ENCODE assay signal across 31 cellular contexts in genomic region chr2:167013227-167013626, GRCh38.
"Had no signal": no experiment of that assay in that cellular context is flagged by ENCODE, and none has a peak within 500 bp of the region (broad histone marks: within the 10 kb centered on the region; RNA-seq: fewer than 3 reads in every experiment).

No MANE protein-coding gene starts in this region.

- H3K27me3 Mint-ChIP-seq: activated CD4-positive, alpha-beta T cell treated with anti-CD3 and anti-CD28 coated beads for 36 hours; activated naive CD8-positive, alpha-beta T cell; dendritic cell treated with granulocyte-macrophage colony-stimulating factor and Interleukin-4, amounts not matched to agents 40 ng/mL and 50 ng/mL, for 4 days; progenitor cell of endocrine pancreas; stimulated activated naive CD8-positive, alpha-beta T cell treated with anti-CD3 and anti-CD28 coated beads, Interleukin-15, Interleukin-2, amounts not matched to agents 100 ng/mL and 50 ng/mL, for 24 hours had no signal

- H3K27me3 ChIP-seq: esophagus muscularis mucosa, gastrocnemius medialis, ovary had no signal

- H3K27ac ChIP-seq: esophagus muscularis mucosa, gastrocnemius medialis, ovary, thoracic aorta had no signal

- FAIRE-seq: keratinocyte, small intestine, urothelium cell line had no signal

- H3K9me3 Mint-ChIP-seq: endodermal cell; stimulated activated naive CD8-positive, alpha-beta T cell treated with anti-CD3 and anti-CD28 coated beads, Interleukin-15, Interleukin-2, amounts not matched to agents 100 ng/mL and 50 ng/mL, for 24 hours had no signal

- H3K9me3 ChIP-seq: esophagus muscularis mucosa, gastrocnemius medialis, ovary, thoracic aorta had no signal

- H3K4me1 Mint-ChIP-seq: activated CD4-positive, alpha-beta T cell treated with anti-CD3 and anti-CD28 coated beads for 36 hours; endodermal cell; nephron; stimulated activated effector memory CD8-positive, alpha-beta T cell treated with anti-CD3 and anti-CD28 coated beads, Interleukin-12 subunit alpha, Interleukin-12 subunit beta, amount 100 ng/mL, for 72 hours had no signal

- DNase-seq: activated CD4-positive, alpha-beta T cell treated with anti-CD3 and anti-CD28 coated beads for 36 hours; activated CD4-positive, alpha-beta T cell treated with anti-CD3 and anti-CD28 coated beads, Interleukin-2, amount 50 U/mL, for 4 hours; activated CD4-positive, CD25-positive, alpha-beta regulatory T cell; activated effector memory CD4-positive, alpha-beta T cell treated with Interleukin-2 at 50 U/mL for 16 hours; activated naive CD4-positive, alpha-beta T cell treated with Interleukin-2 at 50 U/mL for 16 hours; activated T-cell treated with anti-CD3 and anti-CD28 coated beads for 4 hours; activated T-cell treated with anti-CD3 and anti-CD28 coated beads, Interleukin-2, amount 50 U/mL, for 72 hours; aorta; central memory CD4-positive, alpha-beta T cell; endodermal cell; gastrocnemius medialis; glutamatergic neuron; left cardiac atrium; left ventricle myocardium superior; ovary; retina; small intestine; stimulated activated CD4-positive, alpha-beta T cell treated with anti-CD3 and anti-CD28 coated beads, Interleukin-4, amount 100 ng/mL, for 24 hours; T-helper 1 cell; trophoblast cell had no signal

- H3K36me3 ChIP-seq: esophagus muscularis mucosa, gastrocnemius medialis, ovary, thoracic aorta had no signal

- H3K4me3 Mint-ChIP-seq: activated CD4-positive, alpha-beta T cell treated with anti-CD3 and anti-CD28 coated beads for 36 hours; activated naive CD8-positive, alpha-beta T cell; activated T-cell treated with anti-CD3 and anti-CD28 coated beads, Interleukin-2, amount 50 U/mL, for 72 hours; dendritic cell treated with granulocyte-macrophage colony-stimulating factor and Interleukin-4, amounts not matched to agents 40 ng/mL and 50 ng/mL, for 4 days; endodermal cell; nephron; stimulated activated effector memory CD8-positive, alpha-beta T cell treated with anti-CD3 and anti-CD28 coated beads, Interleukin-12 subunit alpha, Interleukin-12 subunit beta, amount 100 ng/mL, for 72 hours; stimulated activated naive CD8-positive, alpha-beta T cell treated with anti-CD3 and anti-CD28 coated beads, Interleukin-15, Interleukin-2, amounts not matched to agents 100 ng/mL and 50 ng/mL, for 24 hours; T-helper 2 cell treated with Interferon-gamma antibody and Interleukin-4, amounts not matched to agents 5 μg/mL and 100 μg/mL, for 36 hours had no signal

- H3K27ac Mint-ChIP-seq: activated CD4-positive, alpha-beta T cell treated with anti-CD3 and anti-CD28 coated beads for 36 hours; activated naive CD8-positive, alpha-beta T cell; activated T-cell treated with anti-CD3 and anti-CD28 coated beads, Interleukin-2, amount 50 U/mL, for 72 hours; dendritic cell treated with granulocyte-macrophage colony-stimulating factor and Interleukin-4, amounts not matched to agents 40 ng/mL and 50 ng/mL, for 4 days; endodermal cell; nephron; progenitor cell of endocrine pancreas; stimulated activated effector memory CD8-positive, alpha-beta T cell treated with anti-CD3 and anti-CD28 coated beads, Interleukin-12 subunit alpha, Interleukin-12 subunit beta, amount 100 ng/mL, for 72 hours; stimulated activated naive CD8-positive, alpha-beta T cell treated with anti-CD3 and anti-CD28 coated beads, Interleukin-15, Interleukin-2, amounts not matched to agents 100 ng/mL and 50 ng/mL, for 24 hours; T-helper 2 cell treated with Interferon-gamma antibody and Interleukin-4, amounts not matched to agents 5 μg/mL and 100 μg/mL, for 36 hours had no signal

- H3K36me3 Mint-ChIP-seq: activated naive CD8-positive, alpha-beta T cell; stimulated activated effector memory CD8-positive, alpha-beta T cell treated with anti-CD3 and anti-CD28 coated beads, Interleukin-12 subunit alpha, Interleukin-12 subunit beta, amount 100 ng/mL, for 72 hours had no signal

- H3K4me1 ChIP-seq: esophagus muscularis mucosa, gastrocnemius medialis had no signal

- H3K4me3 ChIP-seq: esophagus muscularis mucosa, gastrocnemius medialis, ovary, thoracic aorta had no signal
